Comparison of ENCODE assay signal across 1 cellular context in the genomic region with DNA sequence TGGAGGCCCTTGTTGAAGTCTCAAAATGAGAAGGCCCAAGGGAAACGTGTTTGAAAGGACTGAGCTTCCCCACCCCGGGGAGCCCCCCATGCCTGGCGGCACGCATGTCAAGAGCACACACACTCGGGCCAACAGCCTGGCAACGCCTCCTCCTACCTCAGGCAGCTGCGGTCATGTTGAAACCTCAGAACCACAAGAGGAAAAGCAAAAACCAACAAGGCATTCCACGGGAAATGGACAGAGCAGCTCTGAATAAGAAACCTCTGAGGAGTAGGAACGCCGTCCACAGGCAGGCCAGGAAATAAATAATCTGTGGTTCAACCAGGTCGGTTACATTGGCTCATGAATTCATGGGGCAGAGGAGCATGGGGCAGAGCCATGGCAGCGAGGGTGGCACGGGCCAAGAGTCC.
TF ChIP-seq lines count a peak whose summit lies in the region.

No MANE protein-coding gene starts in this region.

TF ChIP-seq in IMR-90, 13 proteins besides CTCF, POLR2A, EP300 and RAD21 (continued from another document):
- no peak for TF ChIP-seq CEBPB (IDR thresholded peaks at IDR 0.05; ENCODE audit: low read depth, low read length)
- no peak for TF ChIP-seq SMC3 (IDR thresholded peaks at IDR 0.05; ENCODE audit: low read depth, low read length)
- no peak for TF ChIP-seq MAZ (IDR thresholded peaks at IDR 0.05; ENCODE audit: borderline replicate concordance, low read depth, low read length)
- no peak for TF ChIP-seq BHLHE40 (IDR thresholded peaks at IDR 0.05; ENCODE audit: low read depth, low read length)
